8 cellular contexts compared by ENCODE assay signal in the genomic region with DNA sequence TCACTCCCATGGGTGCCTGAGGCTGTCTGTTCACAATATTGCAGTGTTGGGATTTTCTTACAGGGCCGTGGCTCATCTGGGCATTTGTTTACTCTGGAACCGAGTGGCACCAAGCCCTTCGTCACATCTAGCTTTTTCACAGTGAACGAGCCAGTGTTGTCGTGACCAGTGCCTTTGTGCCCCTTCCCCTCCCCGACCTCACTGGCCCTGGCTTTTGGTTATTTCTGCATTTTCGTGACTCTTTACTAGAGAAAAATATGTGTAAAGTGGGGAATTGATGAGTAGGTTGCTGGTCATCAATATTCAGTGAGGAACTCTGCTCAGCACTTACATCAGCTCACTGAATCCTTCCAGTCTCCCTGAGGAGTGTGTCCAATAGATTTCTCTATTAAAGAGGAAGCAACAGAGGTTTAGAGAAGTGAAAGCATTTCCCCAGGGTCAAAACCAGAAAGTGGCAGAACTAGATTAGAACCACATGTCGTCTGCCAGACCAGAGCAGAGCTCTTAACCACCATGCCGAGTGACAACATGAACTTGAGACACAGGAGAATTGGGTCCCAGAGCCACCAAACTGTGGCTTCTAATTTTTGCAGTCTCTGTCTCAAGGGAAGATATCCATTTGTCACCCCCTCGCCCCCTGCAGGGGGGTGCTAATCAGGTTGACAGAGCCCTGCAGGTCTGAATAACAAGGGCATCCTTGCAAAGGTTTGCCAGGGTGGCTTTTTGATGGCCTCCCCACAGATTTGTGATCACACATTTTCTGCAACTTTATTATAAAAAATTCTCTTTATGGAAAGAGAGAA.
DNase-seq lines count a peak whose midpoint lies in the region; ATAC-seq and TF ChIP-seq lines count a peak whose summit lies in the region.

No MANE protein-coding gene starts in this region.

- DNase-seq in GM03348 (ENCODE audit: low spot score) (peak; percentile 37), memory B cell (ENCODE audit: low spot score in 2 of 2) (peak in 1 of 2 donors; percentile 34), NCI-H2029 treated with DMSO at 0.1 percent for 48 hours (lab: John Stamatoyannopoulos, UW) (no peak), DMS79 treated with DMSO at 0.1 percent for 48 hours (lab: John Stamatoyannopoulos, UW) (no peak), foreskin melanocyte (no peak)
- no peak for DNase-seq in activated naive CD4-positive, alpha-beta T cell treated with anti-CD3 and anti-CD28 coated beads, Interleukin-2, amount 50 U/mL, for 72 hours (ENCODE audit: low spot score in 2 of 2)

- peak overlapping the region; percentile 60 for H3K27ac Mint-ChIP-seq in memory B cell
- H3K27ac Mint-ChIP-seq in activated naive CD4-positive, alpha-beta T cell treated with anti-CD3 and anti-CD28 coated beads, Interleukin-2, amount 50 U/mL, for 72 hours = no peak overlapping the region

- H3K4me3 Mint-ChIP-seq in memory B cell = peak overlapping the region; percentile 21

- peaks cover 11% of the 10 kb centered on the region for H3K4me1 Mint-ChIP-seq in memory B cell

- H3K36me3 Mint-ChIP-seq in memory B cell = no peaks in the 10 kb centered on the region
- no peaks in the 10 kb centered on the region for H3K36me3 Mint-ChIP-seq in activated naive CD4-positive, alpha-beta T cell treated with anti-CD3 and anti-CD28 coated beads, Interleukin-2, amount 50 U/mL, for 72 hours

- no peaks in the 10 kb centered on the region for H3K27me3 Mint-ChIP-seq in memory B cell

- ATAC-seq in HG02970 (IDR thresholded peaks at IDR 0.05; ENCODE audit: low FRiP score, unreplicated experiment) = peak; percentile 56
- peak; percentile 76 for ATAC-seq in SK-N-SH treated with all-trans-retinoic acid at 6 μM for 48 hours
- peak; percentile 98 for ATAC-seq in memory B cell (ENCODE audit: low read depth)
- no peak for ATAC-seq in activated naive CD4-positive, alpha-beta T cell treated with anti-CD3 and anti-CD28 coated beads, Interleukin-2, amount 50 U/mL, for 72 hours

- H3K9me3 Mint-ChIP-seq in memory B cell = no peaks in the 10 kb centered on the region
- H3K9me3 Mint-ChIP-seq in activated naive CD4-positive, alpha-beta T cell treated with anti-CD3 and anti-CD28 coated beads, Interleukin-2, amount 50 U/mL, for 72 hours = peaks cover 0 to 3% of the 10 kb centered on the region in 2 donors

TF ChIP-seq in SK-N-SH treated with all-trans-retinoic acid at 6 μM for 48 hours, 23 proteins besides CTCF, POLR2A, EP300 and RAD21:
- TF ChIP-seq TCF4 (CRISPR knock-in tag; IDR thresholded peaks at IDR 0.05; ENCODE audit: borderline replicate concordance) (peak; percentile 79; the same call in 1 of the 2 replicates), CSDC2 (CRISPR knock-in tag; IDR thresholded peaks at IDR 0.05) (no peak), ZNF8 (CRISPR knock-in tag; IDR thresholded peaks at IDR 0.05) (no peak)
- TF ChIP-seq, protein P1, sequence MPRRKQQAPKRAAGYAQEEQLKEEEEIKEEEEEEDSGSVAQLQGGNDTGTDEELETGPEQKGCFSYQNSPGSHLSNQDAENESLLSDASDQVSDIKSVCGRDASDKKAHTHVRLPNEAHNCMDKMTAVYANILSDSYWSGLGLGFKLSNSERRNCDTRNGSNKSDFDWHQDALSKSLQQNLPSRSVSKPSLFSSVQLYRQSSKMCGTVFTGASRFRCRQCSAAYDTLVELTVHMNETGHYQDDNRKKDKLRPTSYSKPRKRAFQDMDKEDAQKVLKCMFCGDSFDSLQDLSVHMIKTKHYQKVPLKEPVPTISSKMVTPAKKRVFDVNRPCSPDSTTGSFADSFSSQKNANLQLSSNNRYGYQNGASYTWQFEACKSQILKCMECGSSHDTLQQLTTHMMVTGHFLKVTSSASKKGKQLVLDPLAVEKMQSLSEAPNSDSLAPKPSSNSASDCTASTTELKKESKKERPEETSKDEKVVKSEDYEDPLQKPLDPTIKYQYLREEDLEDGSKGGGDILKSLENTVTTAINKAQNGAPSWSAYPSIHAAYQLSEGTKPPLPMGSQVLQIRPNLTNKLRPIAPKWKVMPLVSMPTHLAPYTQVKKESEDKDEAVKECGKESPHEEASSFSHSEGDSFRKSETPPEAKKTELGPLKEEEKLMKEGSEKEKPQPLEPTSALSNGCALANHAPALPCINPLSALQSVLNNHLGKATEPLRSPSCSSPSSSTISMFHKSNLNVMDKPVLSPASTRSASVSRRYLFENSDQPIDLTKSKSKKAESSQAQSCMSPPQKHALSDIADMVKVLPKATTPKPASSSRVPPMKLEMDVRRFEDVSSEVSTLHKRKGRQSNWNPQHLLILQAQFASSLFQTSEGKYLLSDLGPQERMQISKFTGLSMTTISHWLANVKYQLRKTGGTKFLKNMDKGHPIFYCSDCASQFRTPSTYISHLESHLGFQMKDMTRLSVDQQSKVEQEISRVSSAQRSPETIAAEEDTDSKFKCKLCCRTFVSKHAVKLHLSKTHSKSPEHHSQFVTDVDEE (CRISPR knock-in tag; IDR thresholded peaks at IDR 0.05) = peak; percentile 66; the same call in 1 of the 2 replicates

Comparison
In these comparisons a context has a peak if more than half of its experiments do, and no peak if none do; other contexts are left out.
1. ATAC-seq: peak in HG02970 (single experiment), SK-N-SH treated with all-trans-retinoic acid at 6 μM for 48 hours (single experiment) and memory B cell (single experiment); none in activated naive CD4-positive, alpha-beta T cell treated with anti-CD3 and anti-CD28 coated beads, Interleukin-2, amount 50 U/mL, for 72 hours (0 of 2).